In the genomic region with DNA sequence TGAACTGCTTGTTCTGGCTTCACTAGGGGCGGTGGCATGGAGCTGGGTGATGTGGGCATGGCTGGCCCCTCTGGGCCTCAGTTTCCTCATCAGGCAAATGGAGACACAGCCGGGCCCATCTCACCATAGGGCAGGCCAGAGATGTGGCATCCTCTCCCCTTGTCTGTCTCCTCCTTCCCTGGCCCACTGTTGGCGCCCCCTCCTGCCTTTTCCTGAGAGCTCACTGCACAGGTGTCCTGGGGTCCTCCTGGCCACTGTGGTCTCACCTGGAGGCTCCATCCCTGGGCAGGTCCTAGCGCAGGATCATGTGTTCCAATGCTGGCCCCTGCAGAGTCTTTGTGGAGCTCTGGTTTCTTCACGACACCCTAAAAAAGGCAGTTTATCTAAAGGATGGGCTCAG, we compare ENCODE assay signal across 19 cellular contexts. TPM values are rescaled to one million over a fixed set of nuclear protein-coding genes. Genes with fewer than 3 reads are reported as not detected.
A peak's percentile ranks its signal among the peaks of the same experiment; 100 is the strongest.
DNase-seq lines count a peak whose midpoint lies in the region; ATAC-seq and TF ChIP-seq lines count a peak whose summit lies in the region.
"Had no signal": no experiment of that assay in that cellular context is flagged by ENCODE, and none has a peak within 500 bp of the region (broad histone marks: within the 10 kb centered on the region; RNA-seq: fewer than 3 reads in every experiment).

No MANE protein-coding gene starts in this region.

- POLR2A ChIA-PET in HCT116 (lab: Charles Lee), result no interaction called here

- H3K27ac Mint-ChIP-seq in activated T-helper 17 cell treated with anti-CD3 and anti-CD28 coated beads, Interleukin-2, amount 50 U/mL, for 72 hours, result peak overlapping the region; percentile 50
- H3K27ac Mint-ChIP-seq in neural progenitor cell, result no peak overlapping the region
- H3K27ac Mint-ChIP-seq: activated naive CD4-positive, alpha-beta T cell treated with anti-CD3 and anti-CD28 coated beads, Interleukin-2, amount 50 U/mL, for 24 hours; mesothelial cell of epicardium; nephron had no signal

- intact Hi-C loops in HCT116 (cut with micrococcal nuclease), result loop anchor here (10.0 kb wide), 1 partner anchor 766 kb away; no protein-coding TSS in a partner anchor

- no peak overlapping the region for H3K9ac ChIP-seq in DND-41 (ENCODE audit: low read depth, low read length)
- 0 out of 2 replicates have a peak overlapping the region, but pooled peaks have one; percentile 2 for H3K9ac ChIP-seq in HCT116 (ENCODE audit: low read length)
- H3K9ac ChIP-seq in neural progenitor cell, result no peak overlapping the region

- H3K27me3 ChIP-seq in DND-41 (ENCODE audit: insufficient read depth, low read length, poor library complexity) (no peaks in the 10 kb centered on the region), HCT116 (ENCODE audit: insufficient read depth, low read length) (no peaks in the 10 kb centered on the region), neural progenitor cell (no peaks in the 10 kb centered on the region)
- H3K27me3 ChIP-seq: Peyer's patch had no signal

- no TSS peak for BruUV-seq in HCT116 (replicated peaks; lab: Mats Ljungman, UMichigan)

- H3K27ac ChIP-seq in DND-41 (ENCODE audit: low read length) (no peak overlapping the region), HCT116 (ENCODE audit: low read depth, low read length) (no peak overlapping the region), neural progenitor cell (no peak overlapping the region)
- H3K27ac ChIP-seq: Peyer's patch had no signal

- TF ChIP-seq CTCF in DND-41 (IDR thresholded peaks at IDR 0.05; ENCODE audit: borderline replicate concordance, extremely low read depth, low read length, poor library complexity, severe bottlenecking) (peak; percentile 22), HCT116 (IDR thresholded peaks at IDR 0.05 in 2 of 3, conservative IDR thresholded peaks at IDR 0.05 in 1 of 3; ENCODE audit: borderline replicate concordance in 1 of 3, insufficient read depth in 1 of 3, low read depth in 2 of 3, low read length in 2 of 3) (peak in 2 of 3 experiments; percentile 19 to 24; a peak in 2 of 6 replicates), neural progenitor cell (IDR thresholded peaks at IDR 0.05) (peak; percentile 19), GM10266 (IDR thresholded peaks at IDR 0.05; ENCODE audit: control insufficient read depth, insufficient read depth, low read depth, missing control alignments) (no peak)

- H3K4me1 ChIP-seq in DND-41 (ENCODE audit: insufficient read depth, low read length), result no peaks in the 10 kb centered on the region
- peaks cover 23 to 50% of the 10 kb centered on the region in 2 experiments for H3K4me1 ChIP-seq in HCT116 (ENCODE audit: control insufficient read depth in 1 of 2, insufficient read depth in 2 of 2, low read length in 2 of 2)
- H3K4me1 ChIP-seq in neural progenitor cell, result no peaks in the 10 kb centered on the region
- H3K4me1 ChIP-seq: Peyer's patch had no signal

- CTCF ChIA-PET in HCT116 (lab: Charles Lee), result no interaction called here

- no peaks in the 10 kb centered on the region for H3F3A ChIP-seq in neural progenitor cell (ENCODE audit: low read depth)

- DNase-seq in DND-41 (no peak), HCT116 (ENCODE audit: low read depth, low spot score) (no peak), neural progenitor cell (ENCODE audit: low spot score) (no peak), activated gamma-delta T cell (lab: John Stamatoyannopoulos, UW) (no peak), GM10266 (ENCODE audit: extremely low spot score) (no peak)
- DNase-seq: activated CD4-positive, alpha-beta T cell treated with anti-CD3 and anti-CD28 coated beads, Interleukin-2, amount 50 U/mL, for 1 hour; activated T-cell treated with anti-CD3 and anti-CD28 coated beads for 4 hours; C1 segment of cervical spinal cord; DMS153; KG1; left cardiac atrium; NCI-H1105 treated with DMSO at 0.1 percent for 48 hours; NCI-H526; Peyer's patch had no signal

- H3K9me3 ChIP-seq in DND-41 (ENCODE audit: insufficient read depth, low read length, severe bottlenecking), result no peaks in the 10 kb centered on the region
- H3K9me3 ChIP-seq in HCT116 (ENCODE audit: control insufficient read depth in 1 of 2, insufficient read depth in 1 of 2, low read depth in 1 of 2, low read length in 2 of 2), result no peaks in the 10 kb centered on the region
- H3K9me3 ChIP-seq in neural progenitor cell (ENCODE audit: low read depth), result no peaks in the 10 kb centered on the region
- H3K9me3 ChIP-seq: Peyer's patch had no signal

- H2AFZ ChIP-seq in DND-41 (ENCODE audit: low read depth, low read length) (no peak overlapping the region), HCT116 (ENCODE audit: low read depth, low read length, poor library complexity, severe bottlenecking) (no peak overlapping the region), neural progenitor cell (replicated peaks) (no peak overlapping the region)

- RAD21 ChIA-PET in HCT116 (lab: Charles Lee; ENCODE audit: low non-redundant PET in 1 of 2, low total read pairs in 2 of 2, uncharacterized antibody in 2 of 2, unreplicated experiment in 2 of 2), result no interaction called here

- no peaks in the 10 kb centered on the region for H3K36me3 Mint-ChIP-seq in activated T-helper 17 cell treated with anti-CD3 and anti-CD28 coated beads, Interleukin-2, amount 50 U/mL, for 72 hours (ENCODE audit: low read depth)
- no peaks in the 10 kb centered on the region for H3K36me3 Mint-ChIP-seq in neural progenitor cell
- H3K36me3 Mint-ChIP-seq: activated naive CD4-positive, alpha-beta T cell treated with anti-CD3 and anti-CD28 coated beads, Interleukin-2, amount 50 U/mL, for 24 hours had no signal

- no peaks in the 10 kb centered on the region for H3K27me3 Mint-ChIP-seq in activated T-helper 17 cell treated with anti-CD3 and anti-CD28 coated beads, Interleukin-2, amount 50 U/mL, for 72 hours
- H3K27me3 Mint-ChIP-seq in neural progenitor cell (ENCODE audit: insufficient read depth, low read depth), result no peaks in the 10 kb centered on the region
- H3K27me3 Mint-ChIP-seq: activated naive CD4-positive, alpha-beta T cell treated with anti-CD3 and anti-CD28 coated beads, Interleukin-2, amount 50 U/mL, for 24 hours had no signal

- H3K9me2 ChIP-seq in HCT116 (ENCODE audit: insufficient read depth), result no peaks in the 10 kb centered on the region

- H3K9me3 Mint-ChIP-seq in activated T-helper 17 cell treated with anti-CD3 and anti-CD28 coated beads, Interleukin-2, amount 50 U/mL, for 72 hours, result no peaks in the 10 kb centered on the region
- no peaks in the 10 kb centered on the region for H3K9me3 Mint-ChIP-seq in neural progenitor cell
- H3K9me3 Mint-ChIP-seq: activated naive CD4-positive, alpha-beta T cell treated with anti-CD3 and anti-CD28 coated beads, Interleukin-2, amount 50 U/mL, for 24 hours; mesothelial cell of epicardium; nephron had no signal

- H3K4me1 Mint-ChIP-seq in activated T-helper 17 cell treated with anti-CD3 and anti-CD28 coated beads, Interleukin-2, amount 50 U/mL, for 72 hours, result no peaks in the 10 kb centered on the region
- peaks cover 5% of the 10 kb centered on the region for H3K4me1 Mint-ChIP-seq in neural progenitor cell
- H3K4me1 Mint-ChIP-seq: activated naive CD4-positive, alpha-beta T cell treated with anti-CD3 and anti-CD28 coated beads, Interleukin-2, amount 50 U/mL, for 24 hours; mesothelial cell of epicardium had no signal

- TF ChIP-seq RAD21 in HCT116 (IDR thresholded peaks at IDR 0.05; ENCODE audit: low read depth), result no peak

- H3K36me3 ChIP-seq in DND-41 (ENCODE audit: insufficient read depth, low read length) (no peaks in the 10 kb centered on the region), HCT116 (ENCODE audit: control insufficient read depth in 1 of 2, insufficient read depth in 2 of 2, low read length in 2 of 2) (no peaks in the 10 kb centered on the region), neural progenitor cell (no peaks in the 10 kb centered on the region)

- H3K79me2 ChIP-seq in DND-41 (ENCODE audit: insufficient read depth, low read length) (no peaks in the 10 kb centered on the region), HCT116 (ENCODE audit: insufficient read depth, low read length) (no peaks in the 10 kb centered on the region; the same call in 1 of the 2 replicates), neural progenitor cell (ENCODE audit: low read depth) (no peaks in the 10 kb centered on the region)

- no peak overlapping the region for H3K4me3 ChIP-seq in DND-41 (ENCODE audit: low read depth in 1 of 2, low read length in 2 of 2)
- H3K4me3 ChIP-seq in HCT116 (replicated peaks in 1 of 2; ENCODE audit: low read depth in 1 of 2, low read length in 2 of 2), result no peak overlapping the region
- no peak overlapping the region for H3K4me3 ChIP-seq in neural progenitor cell
- H3K4me3 ChIP-seq: Peyer's patch had no signal

- H4K20me1 ChIP-seq in DND-41 (ENCODE audit: insufficient read depth, low read length) (no peaks in the 10 kb centered on the region), HCT116 (ENCODE audit: insufficient read depth) (no peaks in the 10 kb centered on the region), neural progenitor cell (ENCODE audit: low read depth) (peaks cover 14% of the 10 kb centered on the region)

- ATAC-seq in DND-41 (ENCODE audit: insufficient read depth, low read depth) (no peak), HCT116 (no peak), HG03045 (IDR thresholded peaks at IDR 0.05; ENCODE audit: unreplicated experiment) (no peak)
- ATAC-seq in activated T-helper 17 cell treated with anti-CD3 and anti-CD28 coated beads, Interleukin-2, amount 50 U/mL, for 72 hours (replicated peaks), result no peak
- ATAC-seq: left cardiac atrium had no signal

- TF ChIP-seq POLR2A in HCT116 (IDR thresholded peaks at IDR 0.05; ENCODE audit: borderline replicate concordance, extremely low read depth, insufficient read depth, insufficient read length), result no peak

- H3K4me3 Mint-ChIP-seq in activated T-helper 17 cell treated with anti-CD3 and anti-CD28 coated beads, Interleukin-2, amount 50 U/mL, for 72 hours, result no peak overlapping the region
- no peak overlapping the region for H3K4me3 Mint-ChIP-seq in neural progenitor cell
- H3K4me3 Mint-ChIP-seq: activated naive CD4-positive, alpha-beta T cell treated with anti-CD3 and anti-CD28 coated beads, Interleukin-2, amount 50 U/mL, for 24 hours; mesothelial cell of epicardium; nephron had no signal

- H3K4me2 ChIP-seq in DND-41 (ENCODE audit: insufficient read depth, low read length) (no peak overlapping the region), HCT116 (ENCODE audit: low read length) (0 out of 2 replicates have a peak overlapping the region, but pooled peaks have one; percentile 68), neural progenitor cell (no peak overlapping the region)

RNA-seq across cellular contexts. Expression of a gene that starts 53.5 kb away (rescaled TPM):
- total RNA-seq in HCT116 (2021; ENCODE audit: unreplicated experiment) (40.8 TPM), neural progenitor cell (ENCODE audit: low replicate concordance) (18.5 and 21.2 TPM in 2 replicates)
- polyA plus RNA-seq in HCT116 (2012), result 55.8 and 65.2 TPM in 2 replicates
- 1 to 10 TPM; 6.8 to 7.6 TPM for total RNA-seq in activated T-helper 17 cell treated with anti-CD3 and anti-CD28 coated beads, Interleukin-2, amount 50 U/mL, for 72 hours
